ENCODE assay signal across 8 cellular contexts in genomic region chr16:58464916-58465731, GRCh38. TPM values are rescaled to one million over a fixed set of nuclear protein-coding genes. Genes with fewer than 3 reads are reported as not detected.
DNase-seq lines count a peak whose midpoint lies in the region; ATAC-seq and TF ChIP-seq lines count a peak whose summit lies in the region.
"Had no signal": no experiment of that assay in that cellular context is flagged by ENCODE, and none has a peak within 500 bp of the region (broad histone marks: within the 10 kb centered on the region; RNA-seq: fewer than 3 reads in every experiment).

No MANE protein-coding gene starts in this region.

- H3K4me3 Mint-ChIP-seq in GM23338 (peak overlapping the region; percentile 89), WTC11 (peak overlapping the region; percentile 86)

- WGBS in body of pancreas, 2 donors, result 16% methylated on average over 24 of the region's 24 CpGs

- ATAC-seq in GM23338 (peak; percentile 63), WTC11 (peak; percentile 65), left cardiac atrium (peak; percentile 42 to 44), sciatic nerve (peak; percentile 22), body of pancreas (no peak)

- no peaks in the 10 kb centered on the region for H3K9me2 ChIP-seq in GM23338 (ENCODE audit: insufficient read depth)

- POLR2A ChIA-PET in WTC11 (lab: Charles Lee), result no interaction called here

- H3K36me3 Mint-ChIP-seq in GM23338 (ENCODE audit: low read depth) (no peaks in the 10 kb centered on the region), WTC11 (no peaks in the 10 kb centered on the region)

- peaks cover 12% of the 10 kb centered on the region for H3K4me1 Mint-ChIP-seq in GM23338
- H3K4me1 Mint-ChIP-seq in WTC11, result peaks cover 11% of the 10 kb centered on the region

- H3K4me3 ChIP-seq in GM23338, result peak overlapping the region; percentile 68
- no peak overlapping the region for H3K4me3 ChIP-seq in body of pancreas

- H3K27me3 ChIP-seq in GM23338 (ENCODE audit: insufficient read depth), result peaks cover 63% of the 10 kb centered on the region
- H3K27me3 ChIP-seq in body of pancreas, result peaks cover 0 to 35% of the 10 kb centered on the region in 2 donors

- DNase-seq in GM23338 (ENCODE audit: low spot score) (peak; percentile 80), WTC11 (ENCODE audit: low spot score) (peak; percentile 57), left cardiac atrium (peak; percentile 42), sciatic nerve (ENCODE audit: low spot score) (no peak), A172 (ENCODE audit: low spot score) (no peak), T-helper 9 cell (no peak), body of pancreas (no peak)

- H3K36me3 ChIP-seq in GM23338 (ENCODE audit: insufficient read depth) (no peaks in the 10 kb centered on the region), body of pancreas (replicated peaks in 1 of 2; ENCODE audit: insufficient read depth in 1 of 2, low read depth in 2 of 2) (no peaks in the 10 kb centered on the region)

- TF ChIP-seq CTCF in GM23338 (conservative IDR thresholded peaks at IDR 0.05; ENCODE audit: low read depth in 2 of 2), result peak; percentile 49 to 54
- no peak for TF ChIP-seq CTCF in WTC11 (IDR thresholded peaks at IDR 0.05)
- TF ChIP-seq CTCF in body of pancreas (IDR thresholded peaks at IDR 0.05), result no peak

- peaks cover 51% of the 10 kb centered on the region for H3K27me3 Mint-ChIP-seq in GM23338 (ENCODE audit: insufficient read depth, low read depth, poor library complexity)
- peaks cover 87% of the 10 kb centered on the region for H3K27me3 Mint-ChIP-seq in WTC11 (ENCODE audit: low read depth)

- H3K9me3 Mint-ChIP-seq in GM23338, result no peaks in the 10 kb centered on the region
- no peaks in the 10 kb centered on the region for H3K9me3 Mint-ChIP-seq in WTC11

- H3K27ac ChIP-seq in GM23338 (ENCODE audit: low read depth), result no peak overlapping the region
- no peak overlapping the region for H3K27ac ChIP-seq in body of pancreas
- H3K27ac ChIP-seq: KMS-11 had no signal

- H3K9me3 ChIP-seq in body of pancreas, result no peaks in the 10 kb centered on the region

- TF ChIP-seq POLR2A in body of pancreas (IDR thresholded peaks at IDR 0.05), result no peak

- no peaks in the 10 kb centered on the region; the same call in 1 of the 2 replicates for H3F3A ChIP-seq in GM23338 (replicated peaks; ENCODE audit: low read depth)

- CTCF ChIA-PET in WTC11 (lab: Charles Lee), result interaction anchor here (0.7 to 1.9 kb wide), 7 partner anchors 10 to 291 kb away, joined by 3 to 8 read pairs (median 4); no protein-coding TSS in a partner anchor

- peak overlapping the region; percentile 90 for H3K4me2 ChIP-seq in GM23338
- H3K4me2 ChIP-seq: KMS-11 had no signal

- intact Hi-C loops in left cardiac atrium (cut with DNase I) (loop anchor here in 1 of 2 donors (10.0 kb wide), 1 partner anchor 50 kb away; no protein-coding TSS in a partner anchor), sciatic nerve (cut with DNase I) (loop anchor here (5.0 kb wide), 1 partner anchor 1707 kb away; no protein-coding TSS in a partner anchor), body of pancreas (cut with DNase I) (no loop called here)

- H3K27ac Mint-ChIP-seq in GM23338 (no peak overlapping the region), WTC11 (no peak overlapping the region)

- H2AFZ ChIP-seq in GM23338, result peak overlapping the region; percentile 92

- no peaks in the 10 kb centered on the region for H3K79me2 ChIP-seq in GM23338 (replicated peaks; ENCODE audit: insufficient read depth)

- H4K20me1 ChIP-seq in GM23338 (replicated peaks; ENCODE audit: insufficient read depth), result no peaks in the 10 kb centered on the region

- H3K4me1 ChIP-seq in GM23338 (ENCODE audit: insufficient read depth) (peaks cover 11% of the 10 kb centered on the region; the same call in 1 of the 2 replicates), body of pancreas (peaks cover 15% of the 10 kb centered on the region)

TF ChIP-seq in GM23338, 12 proteins besides CTCF, POLR2A, EP300 and RAD21 (continues in another document):
- no peak for TF ChIP-seq REST (IDR thresholded peaks at IDR 0.05; ENCODE audit: unreplicated experiment)
- TF ChIP-seq ZNF331 (CRISPR knock-in tag; IDR thresholded peaks at IDR 0.05; ENCODE audit: low read depth), result no peak
- no peak for TF ChIP-seq ETS1 (IDR thresholded peaks at IDR 0.05)

TF ChIP-seq in WTC11, 78 proteins besides CTCF, POLR2A, EP300 and RAD21:
- no peak for TF ChIP-seq SOX15 (CRISPR knock-in tag; IDR thresholded peaks at IDR 0.05)
- TF ChIP-seq ZNF121 (CRISPR knock-in tag; IDR thresholded peaks at IDR 0.05), result peak; percentile 74

RNA-seq across cellular contexts. Expression of gene NDRG4, which starts 34.8 kb away (rescaled TPM):
- total RNA-seq in GM23338 (2014; rRNA removed; shearing (Covaris generic)), result 29.8 and 32.1 TPM in 2 replicates
- 16.3 TPM in 2 replicates for polyA plus RNA-seq in GM23338 (2016; fragmentation: Nextera tagmentation; extraction: Ambion mirVana)
- total RNA-seq in WTC11 (2021) (20.5 to 24.6 TPM (median 23.1 TPM) in 3 replicates), left cardiac atrium (100 to 1,000 TPM; 121 to 153 TPM), sciatic nerve (7.4 TPM), body of pancreas (10 to 100 TPM in 1 of 2 donors, 1 to 10 TPM in 1; 6.0 to 33.9 TPM)
- total RNA-seq in A172 (2014; rRNA removed; shearing (Covaris generic)), result 25.2 and 27.6 TPM in 2 replicates

RNA-seq across cellular contexts. Expression of gene SETD6, which starts 50.2 kb away (rescaled TPM):
- total RNA-seq in GM23338 (2014; rRNA removed; shearing (Covaris generic)), result 54.0 and 61.3 TPM in 2 replicates
- polyA plus RNA-seq in GM23338 (2016; fragmentation: Nextera tagmentation; extraction: Ambion mirVana), result 33.7 and 39.7 TPM in 2 replicates
- total RNA-seq in WTC11 (2021), result 34.0 to 41.1 TPM (median 35.0 TPM) in 3 replicates
- 10 to 100 TPM; 10.7 to 10.8 TPM for total RNA-seq in left cardiac atrium
- 18.2 TPM for total RNA-seq in sciatic nerve
- 12.8 and 15.3 TPM in 2 replicates for total RNA-seq in A172 (2014; rRNA removed; shearing (Covaris generic))
- 10 to 100 TPM; 67.7 to 80.8 TPM for total RNA-seq in body of pancreas

Comparison
In these comparisons a context has a peak if more than half of its experiments do, and no peak if none do; other contexts are left out.
1. DNase-seq: peak in GM23338 (single experiment), WTC11 (single experiment) and left cardiac atrium (single experiment); none in sciatic nerve (single experiment), A172 (single experiment), T-helper 9 cell (single experiment) and body of pancreas (0 of 4).
2. CTCF ChIP-seq: peak in GM23338 (2 of 2); none in WTC11 (single experiment) and body of pancreas (0 of 7).